In the genomic region with DNA sequence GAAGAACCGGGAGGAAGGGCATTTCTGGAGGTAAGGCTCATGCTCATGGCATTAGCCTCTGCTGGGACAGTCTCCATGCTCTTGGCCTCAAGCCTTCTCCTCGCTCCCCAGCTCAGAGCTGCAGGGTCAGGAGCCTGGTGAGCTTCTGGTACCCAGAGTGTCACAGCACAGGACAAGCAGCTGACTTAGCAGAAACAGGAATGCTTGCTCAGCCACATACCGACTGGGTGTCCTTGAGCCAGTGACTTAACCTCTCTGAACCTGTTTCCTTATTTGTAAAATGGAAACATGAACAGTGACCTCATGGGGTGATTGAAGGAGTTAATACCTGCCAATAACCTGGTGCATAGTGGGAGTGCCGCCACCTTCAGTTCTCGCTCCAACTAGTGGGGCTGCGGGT, we compare ENCODE assay signal across 18 cellular contexts.
"Had no signal": no experiment of that assay in that cellular context is flagged by ENCODE, and none has a peak within 500 bp of the region (broad histone marks: within the 10 kb centered on the region; RNA-seq: fewer than 3 reads in every experiment).

No MANE protein-coding gene starts in this region.

- H3K27me3 ChIP-seq: esophagus squamous epithelium, right atrium auricular region, thyroid gland, uterus had no signal

- H3K4me3 ChIP-seq: esophagus squamous epithelium, left lung, lower lobe of right lung, right atrium auricular region, smooth muscle cell, suprapubic skin, thyroid gland, uterus had no signal

- H3K36me3 ChIP-seq: esophagus squamous epithelium, left lung, lower lobe of right lung, right atrium auricular region, suprapubic skin, thyroid gland, uterus had no signal

- FAIRE-seq: endometrium, keratinocyte had no signal

- H3K27ac ChIP-seq: epithelial cell of prostate, esophagus squamous epithelium, left lung, lower lobe of right lung, right atrium auricular region, suprapubic skin, thyroid gland, uterus had no signal

- ATAC-seq: left lung; lower lobe of right lung; stimulated activated naive CD8-positive, alpha-beta T cell treated with anti-CD3 and anti-CD28 coated beads, Interleukin-15, Interleukin-2, amounts not matched to agents 100 U/mL and 50 U/mL, for 24 hours had no signal

- H3K4me2 ChIP-seq: smooth muscle cell had no signal

- H3K9me3 ChIP-seq: esophagus squamous epithelium, left lung, lower lobe of right lung, right atrium auricular region, suprapubic skin, thyroid gland, uterus had no signal

- DNase-seq: effector memory CD4-positive, alpha-beta T cell; esophagus squamous epithelium; foreskin fibroblast; immature natural killer cell; left lung; lower lobe of right lung; midbrain; naive B cell; stimulated activated CD4-positive, alpha-beta T cell treated with anti-CD3 and anti-CD28 coated beads, Interleukin-2, amount 100 ng/mL, for 48 hours; stimulated activated naive CD8-positive, alpha-beta T cell treated with anti-CD3 and anti-CD28 coated beads, Interleukin-15, Interleukin-2, amounts not matched to agents 100 U/mL and 50 U/mL, for 24 hours; thyroid gland had no signal
